28 cellular contexts compared by ENCODE assay signal in genomic region chr2:31944828-31945571, GRCh38.
DNase-seq lines count a peak whose midpoint lies in the region; ATAC-seq and TF ChIP-seq lines count a peak whose summit lies in the region.
"Had no signal": no experiment of that assay in that cellular context is flagged by ENCODE, and none has a peak within 500 bp of the region (broad histone marks: within the 10 kb centered on the region; RNA-seq: fewer than 3 reads in every experiment).

No MANE protein-coding gene starts in this region.

- H3K4me3 Mint-ChIP-seq in activated CD4-positive, alpha-beta T cell treated with anti-CD3 and anti-CD28 coated beads for 36 hours: no peak overlapping the region
- no peak overlapping the region for H3K4me3 Mint-ChIP-seq in T-cell
- H3K4me3 Mint-ChIP-seq: CD8-positive, alpha-beta T cell had no signal

- intact Hi-C loops in activated CD4-positive, alpha-beta T cell treated with anti-CD3 and anti-CD28 coated beads for 36 hours (cut with DNase I, micrococcal nuclease): no loop called here

- no peak overlapping the region for H2AFZ ChIP-seq in ACC112 (ENCODE audit: low read length, unreplicated experiment)
- H2AFZ ChIP-seq: hepatocyte, PC-9 had no signal

- peaks cover 16% of the 10 kb centered on the region for H3K36me3 Mint-ChIP-seq in activated CD4-positive, alpha-beta T cell treated with anti-CD3 and anti-CD28 coated beads for 36 hours (ENCODE audit: low read depth)
- H3K36me3 Mint-ChIP-seq in T-cell: peaks cover 12% of the 10 kb centered on the region

- no peak for TF ChIP-seq CTCF in neutrophil (IDR thresholded peaks at IDR 0.05)

- H3K27ac ChIP-seq in ACC112 (ENCODE audit: low read depth, low read length) (0 out of 2 replicates have a peak overlapping the region, but pooled peaks have one; percentile 5), neutrophil (peak overlapping the region; percentile 49)
- H3K27ac ChIP-seq: cardiac muscle cell, coronary artery, hepatocyte, PC-9, testis had no signal

- no peaks in the 10 kb centered on the region for H3K9me3 ChIP-seq in neutrophil
- H3K9me3 ChIP-seq: testis had no signal

- H3K4me1 ChIP-seq in ACC112 (ENCODE audit: control insufficient read depth, insufficient read depth, low read length, unreplicated experiment) (peaks cover 11% of the 10 kb centered on the region), neutrophil (ENCODE audit: control insufficient read depth in 1 of 2, insufficient read depth in 1 of 2, low read depth in 1 of 2, low read length in 1 of 2) (peaks cover 0 to 3% of the 10 kb centered on the region in 2 experiments)

- H3K27me3 Mint-ChIP-seq in activated CD4-positive, alpha-beta T cell treated with anti-CD3 and anti-CD28 coated beads for 36 hours: no peaks in the 10 kb centered on the region
- H3K27me3 Mint-ChIP-seq in T-cell: no peaks in the 10 kb centered on the region
- H3K27me3 Mint-ChIP-seq: progenitor cell of endocrine pancreas had no signal

- peaks cover 3% of the 10 kb centered on the region; the same call in 1 of the 2 replicates for H3K36me3 ChIP-seq in ACC112 (ENCODE audit: insufficient read depth, low read length)
- peaks cover 31% of the 10 kb centered on the region for H3K36me3 ChIP-seq in neutrophil

- peak overlapping the region; percentile 7 for H3K27ac Mint-ChIP-seq in activated CD4-positive, alpha-beta T cell treated with anti-CD3 and anti-CD28 coated beads for 36 hours
- peak overlapping the region; percentile 32 to 53 for H3K27ac Mint-ChIP-seq in T-cell
- H3K27ac Mint-ChIP-seq: CD8-positive, alpha-beta T cell; progenitor cell of endocrine pancreas had no signal

- ATAC-seq in activated CD4-positive, alpha-beta T cell treated with anti-CD3 and anti-CD28 coated beads for 36 hours: no peak
- ATAC-seq in T-cell (replicated peaks in 1 of 4): peak in 1 of 4 experiments; percentile 19
- no peak for ATAC-seq in GM21576 (IDR thresholded peaks at IDR 0.05; ENCODE audit: unreplicated experiment)
- ATAC-seq: CD8-positive, alpha-beta T cell; left colon; Right ventricle myocardium inferior; sciatic nerve had no signal

- no peak for DNase-seq in activated CD4-positive, alpha-beta T cell treated with anti-CD3 and anti-CD28 coated beads for 36 hours
- no peak for DNase-seq in activated CD4-positive, alpha-beta T cell treated with anti-CD3 and anti-CD28 coated beads for 48 hours
- no peak for DNase-seq in T-cell
- DNase-seq in UCSD-AML1 (lab: John Stamatoyannopoulos, UW; ENCODE audit: unreplicated experiment): no peak
- DNase-seq in NCI-H526 treated with DMSO at 0.1 percent for 48 hours (lab: John Stamatoyannopoulos, UW): no peak
- DNase-seq: activated CD4-positive, CD25-positive, alpha-beta regulatory T cell; activated naive CD4-positive, alpha-beta T cell; AML-193; aorta; CD8-positive, alpha-beta T cell; left colon; NCI-H1105 treated with DMSO at 0.1 percent for 48 hours; NCI-H1930; NCI-H526; PC-9; stimulated activated CD4-positive, alpha-beta T cell treated with anti-CD3 and anti-CD28 coated beads, Interleukin-4, amount 100 ng/mL, for 4 hours; stimulated activated naive CD4-positive, alpha-beta T cell; T1000 had no signal

- H3K4me3 ChIP-seq in ACC112 (ENCODE audit: low read depth, low read length) (no peak overlapping the region), neutrophil (ENCODE audit: low read depth in 1 of 2, low read length in 1 of 2) (no peak overlapping the region)
- H3K4me3 ChIP-seq: cardiac muscle cell, coronary artery, hepatocyte, PC-9, testis had no signal

- POLR2A ChIA-PET in activated CD4-positive, alpha-beta T cell treated with anti-CD3 and anti-CD28 coated beads for 36 hours (lab: Charles Lee): no interaction called here
- POLR2A ChIA-PET in T-cell (lab: Charles Lee): no interaction called here

- H3K79me2 ChIP-seq in ACC112 (ENCODE audit: control insufficient read depth, insufficient read depth, low read length, unreplicated experiment): peaks cover 58% of the 10 kb centered on the region

- H3K4me1 Mint-ChIP-seq in activated CD4-positive, alpha-beta T cell treated with anti-CD3 and anti-CD28 coated beads for 36 hours: peaks cover 54% of the 10 kb centered on the region
- H3K4me1 Mint-ChIP-seq in T-cell: peaks cover 51 to 56% (median 55%) of the 10 kb centered on the region in 3 donors

- H3K27me3 ChIP-seq in ACC112 (ENCODE audit: insufficient read depth, low read length) (no peaks in the 10 kb centered on the region), neutrophil (no peaks in the 10 kb centered on the region)
- H3K27me3 ChIP-seq: cardiac muscle cell, hepatocyte, testis had no signal

- CTCF ChIA-PET in activated CD4-positive, alpha-beta T cell treated with anti-CD3 and anti-CD28 coated beads for 36 hours (lab: Charles Lee): no interaction called here
- CTCF ChIA-PET in T-cell (lab: Charles Lee): no interaction called here

- no peaks in the 10 kb centered on the region for H3K9me3 Mint-ChIP-seq in activated CD4-positive, alpha-beta T cell treated with anti-CD3 and anti-CD28 coated beads for 36 hours (ENCODE audit: low read depth)
- no peaks in the 10 kb centered on the region for H3K9me3 Mint-ChIP-seq in T-cell
- H3K9me3 Mint-ChIP-seq: CD8-positive, alpha-beta T cell had no signal
